Comparison of ENCODE assay signal across 8 cellular contexts in the genomic region with DNA sequence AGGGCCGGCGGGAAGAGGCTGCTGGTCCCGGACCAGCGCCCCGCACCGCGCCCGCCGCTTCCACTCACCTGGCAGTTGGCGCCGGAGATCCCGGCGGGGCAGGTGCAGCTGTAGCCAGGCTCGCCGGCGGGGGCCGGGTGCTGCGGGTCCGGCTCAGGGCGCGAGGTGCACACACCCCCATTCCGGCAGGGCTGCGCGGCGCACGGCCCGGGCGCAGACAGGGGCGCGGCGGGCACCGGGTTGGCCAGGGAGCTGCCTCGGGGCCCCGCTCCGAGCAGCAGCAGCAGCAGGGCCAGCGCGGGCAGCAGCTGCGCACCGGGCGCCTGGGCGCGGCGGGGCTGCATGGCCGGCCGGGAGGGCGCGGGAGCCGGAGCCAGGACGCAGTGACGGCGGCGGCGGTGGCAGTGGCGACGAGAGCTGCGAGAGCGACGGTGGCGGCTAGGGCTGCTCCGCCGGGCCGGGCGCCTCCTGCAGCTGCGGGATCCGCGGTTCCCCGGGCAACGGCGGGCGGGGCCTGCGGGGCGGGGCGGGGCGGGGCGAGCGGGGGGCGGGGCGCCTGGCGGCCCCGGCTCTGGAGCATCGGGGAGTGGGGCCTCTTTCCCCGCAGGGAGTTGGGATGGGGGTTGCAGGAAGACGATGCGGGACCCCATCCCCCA. TPM values are rescaled to one million over a fixed set of nuclear protein-coding genes. Genes with fewer than 3 reads are reported as not detected.
DNase-seq lines count a peak whose midpoint lies in the region; ATAC-seq, FAIRE-seq and TF ChIP-seq lines count a peak whose summit lies in the region.

A gene with protein sequence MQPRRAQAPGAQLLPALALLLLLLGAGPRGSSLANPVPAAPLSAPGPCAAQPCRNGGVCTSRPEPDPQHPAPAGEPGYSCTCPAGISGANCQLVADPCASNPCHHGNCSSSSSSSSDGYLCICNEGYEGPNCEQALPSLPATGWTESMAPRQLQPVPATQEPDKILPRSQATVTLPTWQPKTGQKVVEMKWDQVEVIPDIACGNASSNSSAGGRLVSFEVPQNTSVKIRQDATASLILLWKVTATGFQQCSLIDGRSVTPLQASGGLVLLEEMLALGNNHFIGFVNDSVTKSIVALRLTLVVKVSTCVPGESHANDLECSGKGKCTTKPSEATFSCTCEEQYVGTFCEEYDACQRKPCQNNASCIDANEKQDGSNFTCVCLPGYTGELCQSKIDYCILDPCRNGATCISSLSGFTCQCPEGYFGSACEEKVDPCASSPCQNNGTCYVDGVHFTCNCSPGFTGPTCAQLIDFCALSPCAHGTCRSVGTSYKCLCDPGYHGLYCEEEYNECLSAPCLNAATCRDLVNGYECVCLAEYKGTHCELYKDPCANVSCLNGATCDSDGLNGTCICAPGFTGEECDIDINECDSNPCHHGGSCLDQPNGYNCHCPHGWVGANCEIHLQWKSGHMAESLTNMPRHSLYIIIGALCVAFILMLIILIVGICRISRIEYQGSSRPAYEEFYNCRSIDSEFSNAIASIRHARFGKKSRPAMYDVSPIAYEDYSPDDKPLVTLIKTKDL (minus strand): TSS at position 476 of the 656 bp plus-strand sequence. CDS start 132 bp downstream, at position 344.

- H3K27me3 ChIP-seq in HUES64 (ENCODE audit: insufficient read depth, low read length) (peaks cover 84% of the 10 kb centered on the region), keratinocyte (ENCODE audit: control insufficient read depth, extremely low read depth, insufficient read depth, low read length) (peaks cover 49% of the 10 kb centered on the region)

- peak within 1 kb of the TSS; percentile 68 for H3K4me3 ChIP-seq in HUES64 (ENCODE audit: low read length)
- peak within 1 kb of the TSS; percentile 33 to 53 (median 35) for H3K4me3 ChIP-seq in keratinocyte (ENCODE audit: control insufficient read depth in 2 of 3, extremely low read depth in 1 of 3, insufficient read depth in 2 of 3, low read depth in 1 of 3, low read length in 3 of 3)

- no peak within 1 kb of the TSS for H2AFZ ChIP-seq in keratinocyte (ENCODE audit: control insufficient read depth, low read length)

- H3K79me2 ChIP-seq in keratinocyte (ENCODE audit: control insufficient read depth, insufficient read depth, low read length): no peaks in the 10 kb centered on the region

- peak within 1 kb of the TSS; percentile 81 for H3K4me2 ChIP-seq in keratinocyte (ENCODE audit: control insufficient read depth, extremely low read depth, insufficient read depth, low read depth, low read length)

- H3K4me1 ChIP-seq in HUES64 (ENCODE audit: insufficient read depth, low read length) (peaks cover 8% of the 10 kb centered on the region; the same call in 1 of the 2 replicates), keratinocyte (ENCODE audit: control insufficient read depth, extremely low read depth, insufficient read depth, low read length) (peaks cover 3% of the 10 kb centered on the region)

- DNase-seq in DMS53 treated with DMSO at 0.1 percent for 48 hours (lab: John Stamatoyannopoulos, UW; ENCODE audit: unreplicated experiment) (peak; percentile 26), T-helper 2 cell (peak in 4 of 5 experiments; percentile 4 to 70 (median 32)), T47D (ENCODE audit: low read depth in 1 of 2, low spot score in 1 of 2) (peak; percentile 24), keratinocyte (ENCODE audit: low read depth, low spot score) (no peak), foreskin melanocyte (no peak)
- peak; percentile 35 for DNase-seq in stimulated activated CD4-positive, alpha-beta T cell treated with anti-CD3 and anti-CD28 coated beads, Interleukin-4, amount 100 ng/mL, for 24 hours

- no peak within 1 kb of the TSS for H3K9ac ChIP-seq in HUES64 (ENCODE audit: low read depth, low read length)
- no peak within 1 kb of the TSS for H3K9ac ChIP-seq in keratinocyte (ENCODE audit: control insufficient read depth, extremely low read depth, insufficient read depth, low read length)

- FAIRE-seq in keratinocyte (lab: Jason Lieb, UNC): no peak

- in situ Hi-C loops in T47D (cut with HindIII; ENCODE audit: low pct_unique_long_range_greater_than_20kb, low sequenced_read_pairs): no loop called here

- dilution Hi-C loops in keratinocyte (cut with MboI; ENCODE audit: extremely low pct_ligation_motif_present, low sequenced_read_pairs): no loop called here

- no peaks in the 10 kb centered on the region; the same call in 1 of the 2 replicates for H3K9me3 ChIP-seq in HUES64 (ENCODE audit: insufficient read depth, low read depth, low read length)
- H3K9me3 ChIP-seq in keratinocyte (ENCODE audit: control insufficient read depth, low read depth, low read length): no peaks in the 10 kb centered on the region

- WGBS in HUES64: under 1% methylated on average over 67 of the region's 84 CpGs

- TF ChIP-seq CTCF in keratinocyte (optimal IDR thresholded peaks at IDR 0.05 in 1 of 3, IDR thresholded peaks at IDR 0.05 in 1 of 3, conservative IDR thresholded peaks at IDR 0.05 in 1 of 3; ENCODE audit: extremely low read depth in 1 of 3, insufficient read depth in 2 of 3, low read length in 3 of 3): no peak

- H3K9me1 ChIP-seq in keratinocyte (ENCODE audit: control insufficient read depth, extremely low read depth, insufficient read depth, low read length): no peaks in the 10 kb centered on the region

- no peak within 1 kb of the TSS for H3K27ac ChIP-seq in HUES64 (ENCODE audit: low read depth, low read length)
- no peak within 1 kb of the TSS for H3K27ac ChIP-seq in keratinocyte (ENCODE audit: control insufficient read depth, insufficient read depth, low read length)

- peak; percentile 83 for ATAC-seq in GM21528 (IDR thresholded peaks at IDR 0.05; ENCODE audit: low FRiP score, unreplicated experiment)

- no peaks in the 10 kb centered on the region for H4K20me1 ChIP-seq in keratinocyte (ENCODE audit: control insufficient read depth, extremely low read depth, insufficient read depth, low read length)

- H3K36me3 ChIP-seq in HUES64 (ENCODE audit: insufficient read depth, low read length) (no peaks in the 10 kb centered on the region), keratinocyte (ENCODE audit: control insufficient read depth in 2 of 2, extremely low read depth in 1 of 2, insufficient read depth in 2 of 2, low read length in 2 of 2) (no peaks in the 10 kb centered on the region)

RNA-seq across cellular contexts. Expression of the gene that starts here (rescaled TPM):
- polyA plus RNA-seq in HUES64 (2013, experiment 1 of 2): 3.0 TPM
- polyA plus RNA-seq in HUES64 (2013, experiment 2 of 2): 4.6 TPM
- polyA plus RNA-seq in keratinocyte: 7.5 to 11.0 TPM (median 8.5 TPM) in 3 replicates
- polyA plus RNA-seq in keratinocyte (2011; ENCODE audit: low read depth): 0.62 TPM
- 7.0 and 7.8 TPM in 2 replicates for polyA plus RNA-seq in keratinocyte (2011; cell fraction: cytosol; rRNA removed)
- polyA plus RNA-seq in keratinocyte (2011; cell fraction: nucleus; rRNA removed): 5.6 and 7.3 TPM in 2 replicates
- polyA plus RNA-seq in keratinocyte (2012; ENCODE audit: low replicate concordance): 3.1 and 4.4 TPM in 2 replicates
- polyA minus RNA-seq in keratinocyte: 6.4 to 12.5 TPM (median 12.2 TPM) in 3 replicates
- 5.2 TPM for polyA minus RNA-seq in keratinocyte (2011; cell fraction: cytosol; rRNA and poly(A)+ RNA removed)
- polyA minus RNA-seq in keratinocyte (2011; cell fraction: nucleus; rRNA and poly(A)+ RNA removed): 6.3 and 9.3 TPM in 2 replicates

Comparison
In these comparisons a context has a peak if more than half of its experiments do, and no peak if none do; other contexts are left out.
1. DNase-seq: peak in DMS53 treated with DMSO at 0.1 percent for 48 hours (single experiment), T-helper 2 cell (4 of 5), T47D (2 of 2) and stimulated activated CD4-positive, alpha-beta T cell treated with anti-CD3 and anti-CD28 coated beads, Interleukin-4, amount 100 ng/mL, for 24 hours (single experiment); none in keratinocyte (single experiment) and foreskin melanocyte (single experiment).